In genomic region chr3:171329759-171330158, GRCh38 we compare ENCODE assay signal across 13 cellular contexts.
DNase-seq lines count a peak whose midpoint lies in the region; ATAC-seq and TF ChIP-seq lines count a peak whose summit lies in the region.
"Had no signal": no experiment of that assay in that cellular context is flagged by ENCODE, and none has a peak within 500 bp of the region (broad histone marks: within the 10 kb centered on the region; RNA-seq: fewer than 3 reads in every experiment).

No MANE protein-coding gene starts in this region.

- H3K4me1 Mint-ChIP-seq in GM23338 (peaks cover 41% of the 10 kb centered on the region), brain (peaks cover 71% of the 10 kb centered on the region)

- peaks cover 25% of the 10 kb centered on the region for H3K4me1 ChIP-seq in GM23338 (ENCODE audit: insufficient read depth)
- H3K4me1 ChIP-seq in psoas muscle = peaks cover 52% of the 10 kb centered on the region

- no peak for ATAC-seq in GM23338
- ATAC-seq in psoas muscle = no peak
- ATAC-seq in GM18870 (IDR thresholded peaks at IDR 0.05; ENCODE audit: unreplicated experiment) = no peak

- H3K27me3 Mint-ChIP-seq in GM23338 (ENCODE audit: insufficient read depth, low read depth, poor library complexity) = peaks cover 4% of the 10 kb centered on the region
- no peaks in the 10 kb centered on the region for H3K27me3 Mint-ChIP-seq in brain

- H3K9me2 ChIP-seq in GM23338 (ENCODE audit: insufficient read depth) = no peaks in the 10 kb centered on the region

- H3K27ac Mint-ChIP-seq in GM23338 = no peak overlapping the region
- peak overlapping the region; percentile 35 to 83 (median 67) for H3K27ac Mint-ChIP-seq in brain

- H3K4me3 Mint-ChIP-seq in GM23338 (no peak overlapping the region), brain (peak overlapping the region in 1 of 5 experiments; percentile 35)

- H3K79me2 ChIP-seq in GM23338 (replicated peaks; ENCODE audit: insufficient read depth) = peaks cover 14% of the 10 kb centered on the region

- H3K4me3 ChIP-seq in GM23338 = no peak overlapping the region
- H3K4me3 ChIP-seq in psoas muscle = no peak overlapping the region
- H3K4me3 ChIP-seq: HAP-1, PC-9 had no signal

- H3K36me3 Mint-ChIP-seq in GM23338 (ENCODE audit: low read depth) (peaks cover 12% of the 10 kb centered on the region; the same call in 2 of the 3 replicates), brain (no peaks in the 10 kb centered on the region)

- intact Hi-C loops in psoas muscle (cut with DNase I) = loop anchor here in 1 of 2 donors (10.0 kb wide), 1 partner anchor 145 kb away; no protein-coding TSS in a partner anchor

- 62 to 73% (median 64%) methylated on average over 4 of the region's 4 CpGs for WGBS in psoas muscle, 3 donors

- H2AFZ ChIP-seq in GM23338 = no peak overlapping the region
- H2AFZ ChIP-seq: PC-9 had no signal

- no peak overlapping the region for H3K27ac ChIP-seq in GM23338 (ENCODE audit: low read depth)
- peak overlapping the region; percentile 64 for H3K27ac ChIP-seq in psoas muscle
- H3K27ac ChIP-seq: PC-9 had no signal

- 0 out of 2 replicates have a peak overlapping the region, but pooled peaks have one; percentile 47 for H3K4me2 ChIP-seq in GM23338
- H3K4me2 ChIP-seq: PC-9 had no signal

- no peak for DNase-seq in GM23338 (ENCODE audit: low spot score)
- DNase-seq in NCI-H446 treated with DMSO at 0.1 percent for 48 hours (lab: John Stamatoyannopoulos, UW) = peak; percentile 39
- DNase-seq in psoas muscle = no peak
- DNase-seq in AML-193 (lab: John Stamatoyannopoulos, UW) = no peak
- DNase-seq in HCEC 1CT = no peak
- DNase-seq: NCI-H1436 treated with DMSO at 0.1 percent for 48 hours, NCI-H2081 treated with DMSO at 0.1 percent for 48 hours, NCI-H226, NCI-H748 treated with DMSO at 0.1 percent for 48 hours, PC-9 had no signal

- 0 out of 3 replicates have a peak, but pooled peaks cover 4% of the 10 kb centered on the region for H3K9me3 Mint-ChIP-seq in GM23338
- H3K9me3 Mint-ChIP-seq in brain = no peaks in the 10 kb centered on the region

- no peaks in the 10 kb centered on the region for H3K9me3 ChIP-seq in psoas muscle
- H3K9me3 ChIP-seq: HAP-1 had no signal

- H3K27me3 ChIP-seq in GM23338 (ENCODE audit: insufficient read depth) = no peaks in the 10 kb centered on the region
- H3K27me3 ChIP-seq in psoas muscle (ENCODE audit: insufficient read depth in 3 of 3, low read length in 2 of 3) = no peaks in the 10 kb centered on the region

- H3K36me3 ChIP-seq in GM23338 (ENCODE audit: insufficient read depth) (no peaks in the 10 kb centered on the region), psoas muscle (ENCODE audit: insufficient read depth in 1 of 2, low read depth in 1 of 2) (no peaks in the 10 kb centered on the region)
- H3K36me3 ChIP-seq: HAP-1 had no signal

- TF ChIP-seq CTCF in GM23338 (conservative IDR thresholded peaks at IDR 0.05; ENCODE audit: low read depth in 2 of 2) = no peak
- no peak for TF ChIP-seq CTCF in brain (conservative IDR thresholded peaks at IDR 0.05)
- no peak for TF ChIP-seq CTCF in psoas muscle (IDR thresholded peaks at IDR 0.05)

- no peaks in the 10 kb centered on the region for H4K20me1 ChIP-seq in GM23338 (replicated peaks; ENCODE audit: insufficient read depth)

- H3F3A ChIP-seq in GM23338 (replicated peaks; ENCODE audit: low read depth) = no peaks in the 10 kb centered on the region

TF ChIP-seq in GM23338, 12 proteins besides CTCF, POLR2A, EP300 and RAD21:
- TF ChIP-seq NANOG (IDR thresholded peaks at IDR 0.05; ENCODE audit: borderline replicate concordance) = no peak
- no peak for TF ChIP-seq ZNF114 (CRISPR knock-in tag; IDR thresholded peaks at IDR 0.05)
- TF ChIP-seq POLR2AphosphoS5 (IDR thresholded peaks at IDR 0.05; ENCODE audit: low read depth) = no peak
- no peak for TF ChIP-seq EZH2 (IDR thresholded peaks at IDR 0.05; ENCODE audit: low read depth, unreplicated experiment)
